ENCODE assay signal across 28 cellular contexts in genomic region chr10:63355682-63356081, GRCh38.
DNase-seq lines count a peak whose midpoint lies in the region; ATAC-seq, FAIRE-seq and TF ChIP-seq lines count a peak whose summit lies in the region.
"Had no signal": no experiment of that assay in that cellular context is flagged by ENCODE, and none has a peak within 500 bp of the region (broad histone marks: within the 10 kb centered on the region; RNA-seq: fewer than 3 reads in every experiment).

No MANE protein-coding gene starts in this region.

- 21% methylated on average over 2 of the region's 2 CpGs for WGBS in GM12878 (ENCODE audit: insufficient coverage, insufficient replicate concordance, low lambda C conversion rate, missing lambda C conversion rate)

- no peak overlapping the region for H3K4me3 Mint-ChIP-seq in osteocyte (ENCODE audit: unreplicated experiment)
- H3K4me3 Mint-ChIP-seq: CD4-positive, CD25-positive, alpha-beta regulatory T cell; T-cell had no signal

- no peak for TF ChIP-seq RAD21 in GM12878 (IDR thresholded peaks at IDR 0.05; ENCODE audit: insufficient read depth, low read depth, low read length)

- H3K4me1 Mint-ChIP-seq in osteocyte (ENCODE audit: unreplicated experiment): peaks cover 27% of the 10 kb centered on the region

- TF ChIP-seq CTCF in KMS-11 (conservative IDR thresholded peaks at IDR 0.05; ENCODE audit: low read depth, low read length) (no peak), GM12878 (IDR thresholded peaks at IDR 0.05 in 2 of 3, conservative IDR thresholded peaks at IDR 0.05 in 1 of 3; ENCODE audit: control insufficient read depth in 2 of 3, extremely low read depth in 1 of 3, insufficient read depth in 1 of 3, low read depth in 3 of 3, low read length in 3 of 3) (no peak), osteocyte (IDR thresholded peaks at IDR 0.05) (no peak)

- no peaks in the 10 kb centered on the region for H3K27me3 ChIP-seq in KMS-11 (ENCODE audit: insufficient read depth, low read depth)
- no peaks in the 10 kb centered on the region for H3K27me3 ChIP-seq in GM12878 (replicated peaks in 1 of 2; ENCODE audit: control insufficient read depth in 2 of 2, insufficient read depth in 2 of 2, low read length in 1 of 2)
- H3K27me3 ChIP-seq: tibial artery had no signal

- no peak for TF ChIP-seq EP300 in GM12878 (IDR thresholded peaks at IDR 0.05; ENCODE audit: borderline replicate concordance in 1 of 2, control insufficient read depth in 1 of 2, low read depth in 2 of 2, low read length in 2 of 2)

- no peak overlapping the region for H3K27ac Mint-ChIP-seq in osteocyte (ENCODE audit: unreplicated experiment)
- H3K27ac Mint-ChIP-seq: T-cell had no signal

- no peak for FAIRE-seq in GM12878 (lab: Jason Lieb, UNC)
- FAIRE-seq: kidney had no signal

- ATAC-seq in GM18861 (IDR thresholded peaks at IDR 0.05; ENCODE audit: unreplicated experiment) (peak; percentile 12), GM19438 (IDR thresholded peaks at IDR 0.05; ENCODE audit: low read depth, unreplicated experiment) (peak; percentile 23), GM12878 (peak; percentile 64)
- ATAC-seq: lower lobe of right lung, T-cell had no signal

- H3K9me3 Mint-ChIP-seq in osteocyte (ENCODE audit: unreplicated experiment): peaks cover 11% of the 10 kb centered on the region
- H3K9me3 Mint-ChIP-seq: CD4-positive, CD25-positive, alpha-beta regulatory T cell; T-cell had no signal

- no peak for TF ChIP-seq POLR2A in GM12878 (IDR thresholded peaks at IDR 0.05; ENCODE audit: low read depth, low read length)

- POLR2A ChIA-PET in GM12878 (lab: Charles Lee): interaction anchor here (0.6 kb wide), 1 partner anchor 20 kb away, joined by 3 read pairs; no protein-coding TSS in a partner anchor

- H3K36me3 ChIP-seq in KMS-11 (ENCODE audit: insufficient read depth) (no peaks in the 10 kb centered on the region), GM12878 (ENCODE audit: control insufficient read depth in 2 of 2, insufficient read depth in 2 of 2, low read length in 1 of 2) (no peaks in the 10 kb centered on the region)
- H3K36me3 ChIP-seq: lower lobe of right lung, tibial artery had no signal

- peaks cover 22% of the 10 kb centered on the region for H3K4me1 ChIP-seq in KMS-11 (ENCODE audit: low read depth, poor library complexity, severe bottlenecking)
- H3K4me1 ChIP-seq in GM12878 (ENCODE audit: control insufficient read depth, insufficient read depth, low read length): peaks cover 13% of the 10 kb centered on the region
- H3K4me1 ChIP-seq: lower lobe of right lung had no signal

- H3K79me2 ChIP-seq in KMS-11 (ENCODE audit: insufficient read depth, low read depth) (no peaks in the 10 kb centered on the region), GM12878 (ENCODE audit: control insufficient read depth, insufficient read depth, low read length) (no peaks in the 10 kb centered on the region; the same call in 1 of the 2 replicates)

- DNase-seq in GM12878 (ENCODE audit: low read depth, low spot score) (no peak), SW 1271 (lab: John Stamatoyannopoulos, UW) (no peak), SIG-M5 treated with dmso at 0.1 percent for 504 hours (lab: John Stamatoyannopoulos, UW; ENCODE audit: unreplicated experiment) (no peak), osteocyte (ENCODE audit: extremely low spot score, unreplicated experiment) (no peak)
- DNase-seq: activated CD4-positive, alpha-beta T cell treated with anti-CD3 and anti-CD28 coated beads, Interleukin-2, amount 50 U/mL, for 1 hour; activated CD8-positive, alpha-beta memory T cell treated with anti-CD3 and anti-CD28 coated beads, Interleukin-2, amount 50 U/mL, for 48 hours; activated naive CD4-positive, alpha-beta T cell; cortex of kidney; DMS53; GF-D8; H7; KG1; kidney; lower lobe of right lung; NCI-H1048; NCI-H187 treated with DMSO at 0.1 percent for 48 hours; NCI-H2227 treated with DMSO at 0.1 percent for 48 hours; NCI-H748 treated with DMSO at 0.1 percent for 48 hours; OCI-M1; SHP77; stimulated activated naive CD8-positive, alpha-beta T cell treated with anti-CD3 and anti-CD28 coated beads, Interleukin-15, Interleukin-2, amounts not matched to agents 100 U/mL and 50 U/mL, for 24 hours; T-cell; tibial artery had no signal

- H3K9me3 ChIP-seq in GM12878 (replicated peaks; ENCODE audit: control insufficient read depth, insufficient read depth, low read length): no peaks in the 10 kb centered on the region; the same call in 2 of the 3 replicates
- H3K9me3 ChIP-seq: lower lobe of right lung, tibial artery had no signal

- H3K27me3 Mint-ChIP-seq in osteocyte (ENCODE audit: unreplicated experiment): no peaks in the 10 kb centered on the region
- H3K27me3 Mint-ChIP-seq: CD4-positive, CD25-positive, alpha-beta regulatory T cell; T-cell had no signal

- H3K9ac ChIP-seq in KMS-11 (no peak overlapping the region), GM12878 (ENCODE audit: control insufficient read depth, insufficient read depth, low read length) (no peak overlapping the region)

- peaks cover 8% of the 10 kb centered on the region for H3K36me3 Mint-ChIP-seq in osteocyte (ENCODE audit: unreplicated experiment)

- no peak overlapping the region for H3K27ac ChIP-seq in KMS-11
- H3K27ac ChIP-seq in GM12878 (ENCODE audit: control insufficient read depth, insufficient read depth): peak overlapping the region; percentile 51
- H3K27ac ChIP-seq: lower lobe of right lung, tibial artery had no signal

- 0 out of 2 replicates have a peak overlapping the region, but pooled peaks have one; percentile 37 for H3K4me2 ChIP-seq in KMS-11
- H3K4me2 ChIP-seq in GM12878 (ENCODE audit: control insufficient read depth, insufficient read depth): peak overlapping the region; percentile 7; the same call in 1 of the 2 replicates
- H3K4me2 ChIP-seq: smooth muscle cell had no signal

- intact Hi-C loops in GM12878 (cut with micrococcal nuclease; ENCODE audit: unreplicated experiment): loop anchor here (1.0 to 5.0 kb wide), 4 partner anchors 86 to 273 kb away; partner anchors contain the start of gene JMJD1C

- H4K20me1 ChIP-seq in KMS-11 (ENCODE audit: insufficient read depth) (no peaks in the 10 kb centered on the region), GM12878 (ENCODE audit: control insufficient read depth, insufficient read depth) (no peaks in the 10 kb centered on the region)

- SMC1A ChIA-PET in GM12878 (lab: Charles Lee; ENCODE audit: uncharacterized antibody, unreplicated experiment): interaction anchor here (0.7 to 3.2 kb wide), 10 partner anchors 10 to 412 kb away, joined by 3 to 16 read pairs (median 3); no protein-coding TSS in a partner anchor

- H2AFZ ChIP-seq in KMS-11 (ENCODE audit: low read depth): no peak overlapping the region
- no peak overlapping the region for H2AFZ ChIP-seq in GM12878 (ENCODE audit: control insufficient read depth, low read depth, low read length)

- H3K4me3 ChIP-seq in KMS-11 (IDR thresholded peaks at IDR 0.05; ENCODE audit: insufficient read depth, low read depth, low read length) (no peak overlapping the region), GM12878 (no peak overlapping the region)
- H3K4me3 ChIP-seq: lower lobe of right lung, smooth muscle cell, tibial artery had no signal

- RAD21 ChIA-PET in GM12878 (lab: Charles Lee; ENCODE audit: unreplicated experiment): interaction anchor here (0.9 to 1.8 kb wide), 6 partner anchors 10 to 189 kb away, joined by 3 to 5 read pairs (median 4); no protein-coding TSS in a partner anchor

- no TSS peak for BruUV-seq in GM12878 (replicated peaks; lab: Mats Ljungman, UMichigan)

- in situ Hi-C loops in GM12878 (cut with MboI): no loop called here

- CTCF ChIA-PET in GM12878 (lab: Yijun Ruan, JAX): interaction anchor here (0.7 to 3.0 kb wide), 7 partner anchors 51 to 692 kb away, joined by 3 to 9 read pairs (median 4); no protein-coding TSS in a partner anchor

TF ChIP-seq in GM12878, 131 proteins besides CTCF, POLR2A, EP300 and RAD21 (continues in another document):
- TF ChIP-seq NFIC (IDR thresholded peaks at IDR 0.05; ENCODE audit: low read depth, low read length) (no peak; the same call in 1 of the 2 replicates), BCLAF1 (IDR thresholded peaks at IDR 0.05) (no peak), CEBPB (IDR thresholded peaks at IDR 0.05; ENCODE audit: borderline replicate concordance in 1 of 2, low read depth in 2 of 2, low read length in 2 of 2) (peak in 1 of 2 experiments; percentile 33; a peak in 1 of 4 replicates), RUNX3 (IDR thresholded peaks at IDR 0.05; ENCODE audit: low read length) (peak; percentile 83), SREBF1 (IDR thresholded peaks at IDR 0.05; ENCODE audit: low read length) (no peak), MEF2A (IDR thresholded peaks at IDR 0.05; ENCODE audit: insufficient read depth, low read depth, low read length) (peak; percentile 60; the same call in 1 of the 2 replicates), BCL11A (IDR thresholded peaks at IDR 0.05; ENCODE audit: low read depth, low read length) (0 out of 2 replicates have a peak, but pooled peaks have one; percentile 11)

Comparison
In these comparisons a context has a peak if more than half of its experiments do, and no peak if none do; other contexts are left out.
1. ATAC-seq: peak in every context shown above with its lines; median percentile 64 in GM12878; 23 in GM19438; 12 in GM18861.